6 cellular contexts compared by ENCODE assay signal in genomic region chr1:109499661-109500536, GRCh38. TPM values are rescaled to one million over a fixed set of nuclear protein-coding genes. Genes with fewer than 3 reads are reported as not detected.
A peak's percentile ranks its signal among the peaks of the same experiment; 100 is the strongest.
DNase-seq lines count a peak whose midpoint lies in the region; ATAC-seq and TF ChIP-seq lines count a peak whose summit lies in the region.

No MANE protein-coding gene starts in this region.

- DNase-seq in BE2C (peak; percentile 64), KG1 (lab: John Stamatoyannopoulos, UW) (peak; percentile 19), activated T-cell treated with anti-CD3 and anti-CD28 coated beads for 1 hour (ENCODE audit: low read depth) (peak; percentile 41), iris pigment epithelial cell (ENCODE audit: low read depth) (peak; percentile 60), sciatic nerve (ENCODE audit: low spot score) (no peak)

- peak; percentile 62 for TF ChIP-seq CTCF in BE2C (IDR thresholded peaks at IDR 0.05; ENCODE audit: low read depth, low read length)

- ATAC-seq in sciatic nerve (no peak), HG03280 (IDR thresholded peaks at IDR 0.05; ENCODE audit: unreplicated experiment) (no peak)

- H3K4me1 ChIP-seq in BE2C = no peaks in the 10 kb centered on the region; the same call in none of the 2 replicates

- intact Hi-C loops in sciatic nerve (cut with DNase I) = no loop called here

- no peak overlapping the region for H3K4me3 ChIP-seq in BE2C (ENCODE audit: low read depth, low read length)

- no peaks in the 10 kb centered on the region; the same call in 1 of the 2 replicates for H3K36me3 ChIP-seq in BE2C

- H3K27me3 ChIP-seq in BE2C = no peaks in the 10 kb centered on the region

- H3K9me3 ChIP-seq in BE2C = no peaks in the 10 kb centered on the region

RNA-seq across cellular contexts. Expression of gene CYB561D1, which starts 6.0 kb away (rescaled TPM):
- 10.3 TPM for polyA plus RNA-seq in BE2C (2012; ENCODE audit: insufficient read depth, insufficient read length, low read depth)
- total RNA-seq in sciatic nerve = 7.6 TPM

RNA-seq across cellular contexts. Expression of gene AMIGO1, which starts 9.6 kb away (rescaled TPM):
- 1.1 TPM for polyA plus RNA-seq in BE2C (2012; ENCODE audit: insufficient read depth, insufficient read length, low read depth)
- total RNA-seq in sciatic nerve = 15.6 TPM

RNA-seq across cellular contexts. Expression of gene ATXN7L2, which starts 16.2 kb away (rescaled TPM):
- 68.4 TPM for polyA plus RNA-seq in BE2C (2012; ENCODE audit: insufficient read depth, insufficient read length, low read depth)
- total RNA-seq in sciatic nerve = 5.0 TPM

RNA-seq across cellular contexts. Expression of gene SYPL2, which starts 33.6 kb away (rescaled TPM):
- polyA plus RNA-seq in BE2C (2012; ENCODE audit: insufficient read depth, insufficient read length, low read depth) = not detected
- total RNA-seq in sciatic nerve = 4.2 TPM

RNA-seq across cellular contexts. Expression of gene GPR61, which starts 39.8 kb away (rescaled TPM):
- polyA plus RNA-seq in BE2C (2012; ENCODE audit: insufficient read depth, insufficient read length, low read depth) = 1.1 TPM
- total RNA-seq in sciatic nerve = not detected
